25 cellular contexts compared by ENCODE assay signal in genomic region chr12:131758016-131758739, GRCh38.
"Had no signal": no experiment of that assay in that cellular context is flagged by ENCODE, and none has a peak within 500 bp of the region (broad histone marks: within the 10 kb centered on the region; RNA-seq: fewer than 3 reads in every experiment).

No MANE protein-coding gene starts in this region.

- H3K27me3 Mint-ChIP-seq: activated B cell treated with CpG ODN at 0.5 μM for 24 hours; activated CD8-positive, alpha-beta T cell treated with anti-CD3 and anti-CD28 coated beads for 36 hours; activated naive CD4-positive, alpha-beta T cell treated with anti-CD3 and anti-CD28 coated beads, Interleukin-2, amount 10 ng/mL, durations not matched to agents 7 days and 5 days; activated naive CD8-positive, alpha-beta T cell treated with anti-CD3 and anti-CD28 coated beads, Interleukin-2, amount 50 U/mL, for 24 hours; central memory CD8-positive, alpha-beta T cell; naive B cell; T-cell had no signal

- H3K4me3 Mint-ChIP-seq: activated B cell treated with CpG ODN at 0.5 μM for 24 hours; activated CD8-positive, alpha-beta T cell treated with anti-CD3 and anti-CD28 coated beads for 36 hours; activated naive CD4-positive, alpha-beta T cell treated with anti-CD3 and anti-CD28 coated beads, Interleukin-2, amount 10 ng/mL, durations not matched to agents 7 days and 5 days; activated naive CD8-positive, alpha-beta T cell treated with anti-CD3 and anti-CD28 coated beads, Interleukin-2, amount 50 U/mL, for 24 hours; central memory CD8-positive, alpha-beta T cell; naive B cell; neural crest cell; T-cell had no signal

- ATAC-seq: activated CD8-positive, alpha-beta T cell treated with anti-CD3 and anti-CD28 coated beads for 36 hours; activated naive CD8-positive, alpha-beta T cell treated with anti-CD3 and anti-CD28 coated beads, Interleukin-2, amount 50 U/mL, for 24 hours; mucosa of descending colon; SK-N-SH treated with all-trans-retinoic acid at 6 μM for 48 hours; T-cell had no signal

- H3K27ac ChIP-seq: brain microvascular endothelial cell, esophagus muscularis mucosa, parathyroid adenoma, tibial artery had no signal

- H3K27me3 ChIP-seq: brain microvascular endothelial cell, esophagus muscularis mucosa, tibial artery had no signal

- H3K9me3 Mint-ChIP-seq: activated B cell treated with CpG ODN at 0.5 μM for 24 hours; activated CD8-positive, alpha-beta T cell treated with anti-CD3 and anti-CD28 coated beads for 36 hours; activated naive CD4-positive, alpha-beta T cell treated with anti-CD3 and anti-CD28 coated beads, Interleukin-2, amount 10 ng/mL, durations not matched to agents 7 days and 5 days; activated naive CD8-positive, alpha-beta T cell treated with anti-CD3 and anti-CD28 coated beads, Interleukin-2, amount 50 U/mL, for 24 hours; central memory CD8-positive, alpha-beta T cell; naive B cell; neural crest cell; T-cell had no signal

- H3K4me1 Mint-ChIP-seq: activated naive CD8-positive, alpha-beta T cell treated with anti-CD3 and anti-CD28 coated beads, Interleukin-2, amount 50 U/mL, for 24 hours; central memory CD8-positive, alpha-beta T cell; neural crest cell had no signal

- H3K4me3 ChIP-seq: esophagus muscularis mucosa, mucosa of descending colon, tibial artery had no signal

- H3K27ac Mint-ChIP-seq: activated B cell treated with CpG ODN at 0.5 μM for 24 hours; activated naive CD4-positive, alpha-beta T cell treated with anti-CD3 and anti-CD28 coated beads, Interleukin-2, amount 10 ng/mL, durations not matched to agents 7 days and 5 days; activated naive CD8-positive, alpha-beta T cell treated with anti-CD3 and anti-CD28 coated beads, Interleukin-2, amount 50 U/mL, for 24 hours; T-cell had no signal

- DNase-seq: activated B cell treated with CpG ODN at 0.5 μM for 24 hours; activated CD4-positive, alpha-beta T cell treated with anti-CD3 and anti-CD28 coated beads for 4 hours; activated CD8-positive, alpha-beta T cell treated with anti-CD3 and anti-CD28 coated beads for 36 hours; activated naive CD4-positive, alpha-beta T cell treated with anti-CD3 and anti-CD28 coated beads, Interleukin-2, amount 10 ng/mL, durations not matched to agents 7 days and 5 days; activated naive CD8-positive, alpha-beta T cell treated with anti-CD3 and anti-CD28 coated beads, Interleukin-2, amount 50 U/mL, for 24 hours; activated T-cell treated with anti-CD3 and anti-CD28 coated beads, Interleukin-2, amount 50 U/mL, for 1 hour; aorta; brain microvascular endothelial cell; cortex of kidney; effector CD4-positive, alpha-beta T cell; hypothalamus; islet precursor cell; mesenchymal stem cell; mucosa of descending colon; naive B cell; stimulated activated CD8-positive, alpha-beta memory T cell treated with anti-CD3 and anti-CD28 coated beads, Interleukin-4, amount 100 ng/mL, for 48 hours; stimulated activated naive CD4-positive, alpha-beta T cell treated with Interleukin-2 at 50 U/mL for 16 hours; T-cell; T-helper 9 cell; tibial artery had no signal
